ENCODE assay signal across 8 cellular contexts in genomic region chr11:125569913-125570621, GRCh38. TPM values are rescaled to one million over a fixed set of nuclear protein-coding genes. Genes with fewer than 3 reads are reported as not detected.
DNase-seq lines count a peak whose midpoint lies in the region; ATAC-seq, FAIRE-seq and TF ChIP-seq lines count a peak whose summit lies in the region.

No MANE protein-coding gene starts in this region.

- H3K36me3 ChIP-seq in KOPT-K1 (ENCODE audit: insufficient read depth, low read length): peaks cover 33% of the 10 kb centered on the region
- peaks cover 18% of the 10 kb centered on the region for H3K36me3 ChIP-seq in brain microvascular endothelial cell (replicated peaks)
- no peaks in the 10 kb centered on the region for H3K36me3 ChIP-seq in uterus

- 14% methylated on average over 8 of the region's 9 CpGs for WGBS in A549 (ENCODE audit: missing lambda C conversion rate)

- CTCF ChIA-PET in A549 (lab: Yijun Ruan, JAX): interaction anchor here (0.7 to 2.0 kb wide), 9 partner anchors 8 to 79 kb away, joined by 3 to 5 read pairs (median 5); partner anchors contain the start of gene STT3A

- no peak for TF ChIP-seq EP300 in A549 (IDR thresholded peaks at IDR 0.05)

- POLR2A ChIA-PET in A549 (lab: Yijun Ruan, JAX): interaction anchor here (0.7 to 1.5 kb wide), 3 partner anchors 20 to 318 kb away, joined by 3 to 16 read pairs (median 5); partner anchors contain the start of genes HYLS1 and STT3A

- ATAC-seq in A549 (no peak), HG03097 (IDR thresholded peaks at IDR 0.05; ENCODE audit: low FRiP score, unreplicated experiment) (no peak), HG02678 (IDR thresholded peaks at IDR 0.05; ENCODE audit: unreplicated experiment) (no peak)

- intact Hi-C loops in uterus (cut with DNase I; ENCODE audit: low total_unique reads): no loop called here

- H3K9me3 ChIP-seq in A549 (no peaks in the 10 kb centered on the region), KOPT-K1 (ENCODE audit: insufficient read depth, low read length, poor library complexity, severe bottlenecking) (no peaks in the 10 kb centered on the region), uterus (no peaks in the 10 kb centered on the region)

- H3K27ac ChIP-seq in A549: peak overlapping the region; percentile 94 to 100
- peak overlapping the region; percentile 71 for H3K27ac ChIP-seq in KOPT-K1 (ENCODE audit: low read depth, low read length, poor library complexity, severe bottlenecking)
- H3K27ac ChIP-seq in brain microvascular endothelial cell: peak overlapping the region; percentile 79
- H3K27ac ChIP-seq in uterus: peak overlapping the region; percentile 74 to 89

- H3K4me3 ChIP-seq in A549 (peak overlapping the region; percentile 94), brain microvascular endothelial cell (ENCODE audit: low read depth, low read length) (peak overlapping the region; percentile 95), uterus (peak overlapping the region; percentile 54 to 87)

- TF ChIP-seq CTCF in A549 (IDR thresholded peaks at IDR 0.05) (no peak), GM13976 (IDR thresholded peaks at IDR 0.05; ENCODE audit: borderline replicate concordance, control extremely low read depth, extremely low read depth, insufficient read depth, missing control alignments) (no peak), brain microvascular endothelial cell (IDR thresholded peaks at IDR 0.05; ENCODE audit: low read depth, low read length, missing control alignments) (no peak), uterus (IDR thresholded peaks at IDR 0.05) (no peak)

- in situ Hi-C loops in GM13976 (cut with MboI; ENCODE audit: low sequenced_read_pairs, unreplicated experiment) (no loop called here), brain microvascular endothelial cell (cut with HindIII; ENCODE audit: low pct_ligation_motif_present, low sequenced_read_pairs) (no loop called here)

- FAIRE-seq in A549 (lab: Jason Lieb, UNC): no peak

- peaks cover 10% of the 10 kb centered on the region; the same call in 2 of the 3 replicates for H3K4me1 ChIP-seq in A549
- H3K4me1 ChIP-seq in uterus: no peaks in the 10 kb centered on the region

- H3K4me2 ChIP-seq in A549: peak overlapping the region; percentile 94

- TF ChIP-seq POLR2A in A549 (IDR thresholded peaks at IDR 0.05; ENCODE audit: low read length): no peak
- no peak for TF ChIP-seq POLR2A in uterus (IDR thresholded peaks at IDR 0.05)

- no peaks in the 10 kb centered on the region for H3K27me3 ChIP-seq in brain microvascular endothelial cell (replicated peaks)
- no peaks in the 10 kb centered on the region for H3K27me3 ChIP-seq in uterus

- DNase-seq in A549 (ENCODE audit: low read depth in 1 of 2, low spot score in 1 of 2) (no peak), GM13976 (ENCODE audit: low spot score) (peak; percentile 26), brain microvascular endothelial cell (no peak), medulla oblongata (ENCODE audit: extremely low spot score) (peak; percentile 38), uterus (no peak)

- TF ChIP-seq RAD21 in A549 (conservative IDR thresholded peaks at IDR 0.05 in 1 of 2, IDR thresholded peaks at IDR 0.05 in 1 of 2): no peak

TF ChIP-seq in A549, 52 proteins besides CTCF, POLR2A, EP300 and RAD21:
- TF ChIP-seq REST (IDR thresholded peaks at IDR 0.05): no peak
- TF ChIP-seq, protein P1, sequence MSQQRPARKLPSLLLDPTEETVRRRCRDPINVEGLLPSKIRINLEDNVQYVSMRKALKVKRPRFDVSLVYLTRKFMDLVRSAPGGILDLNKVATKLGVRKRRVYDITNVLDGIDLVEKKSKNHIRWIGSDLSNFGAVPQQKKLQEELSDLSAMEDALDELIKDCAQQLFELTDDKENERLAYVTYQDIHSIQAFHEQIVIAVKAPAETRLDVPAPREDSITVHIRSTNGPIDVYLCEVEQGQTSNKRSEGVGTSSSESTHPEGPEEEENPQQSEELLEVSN (IDR thresholded peaks at IDR 0.05; ENCODE audit: borderline replicate concordance, low read depth): no peak
- TF ChIP-seq ESRRA (IDR thresholded peaks at IDR 0.05; ENCODE audit: borderline replicate concordance, low read length): no peak
- TF ChIP-seq MAZ (IDR thresholded peaks at IDR 0.05; ENCODE audit: borderline replicate concordance, low read depth, low read length): no peak

RNA-seq across cellular contexts. Expression of gene EI24, which starts 0.8 kb away (rescaled TPM):
- polyA plus RNA-seq in A549 (2011; rRNA removed) (132 and 138 TPM in 2 replicates), A549 (2017; fragmentation: RNase III; extraction: RNeasy Plus Mini Kit Qiagen cat#74134 plus additional on column Dnase treatment) (106 to 112 TPM (median 108 TPM) in 3 replicates)
- polyA plus RNA-seq in A549 (2012; cell fraction: cytosol; rRNA removed): 62.8 and 79.9 TPM in 2 replicates
- 21.9 and 35.8 TPM in 2 replicates for polyA plus RNA-seq in A549 (2012; cell fraction: nucleus; rRNA removed)
- polyA minus RNA-seq in A549 (2011; rRNA and poly(A)+ RNA removed): 70.8 and 80.8 TPM in 2 replicates
- total RNA-seq in uterus: 10 to 100 TPM; 22.3 to 77.4 (median 69.2) TPM

RNA-seq across cellular contexts. Expression of gene STT3A, which starts 22.6 kb away (rescaled TPM):
- 197 and 283 TPM in 2 replicates for polyA plus RNA-seq in A549 (2011; rRNA removed)
- 46.9 and 47.2 TPM in 2 replicates for polyA plus RNA-seq in A549 (2012; cell fraction: cytosol; rRNA removed)
- polyA plus RNA-seq in A549 (2012; cell fraction: nucleus; rRNA removed): 66.0 and 90.3 TPM in 2 replicates
- polyA plus RNA-seq in A549 (2017; fragmentation: RNase III; extraction: RNeasy Plus Mini Kit Qiagen cat#74134 plus additional on column Dnase treatment): 83.8 to 92.1 TPM (median 89.6 TPM) in 3 replicates
- polyA minus RNA-seq in A549 (2011; rRNA and poly(A)+ RNA removed): 536 and 572 TPM in 2 replicates
- 100 to 1,000 TPM in 2 of 4 donors, 10 to 100 TPM in 2; 66.6 to 183 (median 105) TPM for total RNA-seq in uterus

RNA-seq across cellular contexts. Expression of gene CHEK1, which starts 54.9 kb away (rescaled TPM):
- polyA plus RNA-seq in A549 (2011; rRNA removed) (47.0 and 64.5 TPM in 2 replicates), A549 (2017; fragmentation: RNase III; extraction: RNeasy Plus Mini Kit Qiagen cat#74134 plus additional on column Dnase treatment) (35.2 to 39.0 TPM (median 38.8 TPM) in 3 replicates)
- 15.7 and 16.0 TPM in 2 replicates for polyA plus RNA-seq in A549 (2012; cell fraction: cytosol; rRNA removed)
- polyA plus RNA-seq in A549 (2012; cell fraction: nucleus; rRNA removed): 6.1 and 9.5 TPM in 2 replicates
- polyA minus RNA-seq in A549 (2011; rRNA and poly(A)+ RNA removed): 20.1 and 24.1 TPM in 2 replicates
- 10 to 100 TPM in 1 of 4 donors, 1 to 10 TPM in 2, not detected in 1; 1.6 to 35.4 (median 2.6) TPM for total RNA-seq in uterus

Comparison
In these comparisons a context has a peak if more than half of its experiments do, and no peak if none do; other contexts are left out.
1. DNase-seq: peak in GM13976 (single experiment) and medulla oblongata (single experiment); none in A549 (0 of 2), brain microvascular endothelial cell (single experiment) and uterus (0 of 2).
2. Peak in every context shown above with its lines, with median percentiles within 50 percentile points of each other: H3K27ac ChIP-seq and H3K4me3 ChIP-seq.